In the genomic region with DNA sequence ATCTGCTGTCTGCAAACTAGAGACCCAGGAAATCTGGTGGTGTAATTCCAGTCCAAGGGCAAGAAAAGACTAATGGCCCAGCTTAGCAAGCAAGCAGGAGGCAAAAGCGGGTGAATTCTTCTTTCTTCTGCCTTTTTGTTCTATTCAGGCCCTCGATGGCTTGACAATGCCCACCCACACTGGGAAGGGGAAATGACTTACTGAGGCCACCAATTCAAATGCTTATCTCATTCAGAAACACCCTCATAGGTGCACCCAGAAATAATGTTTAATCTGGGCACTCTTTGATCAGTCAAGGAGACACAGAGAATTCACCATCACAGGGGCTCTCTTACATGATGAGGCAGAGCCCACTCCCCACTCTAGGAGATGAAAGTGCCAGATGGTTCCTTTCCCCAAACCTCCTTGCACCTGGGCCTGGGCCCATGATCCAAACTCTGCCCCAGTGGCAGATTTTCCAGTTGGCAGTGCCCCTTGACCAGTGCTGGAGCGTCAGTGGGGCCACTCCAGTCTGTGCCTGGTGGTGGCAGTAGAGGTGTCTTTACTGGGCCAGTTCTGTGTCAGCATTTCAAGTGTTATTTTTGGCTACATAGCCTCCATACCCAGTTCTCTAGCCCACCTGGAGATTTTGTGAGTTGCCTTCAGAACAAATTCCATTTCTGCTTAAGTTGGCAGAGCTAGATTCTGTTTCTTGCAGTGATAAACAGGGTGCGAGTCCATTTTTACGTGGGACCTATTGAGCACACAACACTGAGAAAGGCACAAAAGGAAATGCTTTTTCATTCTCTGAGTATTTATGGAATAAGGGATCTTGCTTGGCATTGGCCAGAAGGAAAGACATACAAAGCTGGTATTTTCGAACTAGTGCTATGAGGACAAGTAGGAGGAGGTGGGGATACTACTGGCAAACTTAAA, we compare ENCODE assay signal across 1 cellular context.
TF ChIP-seq lines count a peak whose summit lies in the region.

No MANE protein-coding gene starts in this region.

TF ChIP-seq in SK-N-SH treated with all-trans-retinoic acid at 6 μM for 48 hours, 23 proteins besides CTCF, POLR2A, EP300 and RAD21 (continued from another document):
- TF ChIP-seq, protein P1, sequence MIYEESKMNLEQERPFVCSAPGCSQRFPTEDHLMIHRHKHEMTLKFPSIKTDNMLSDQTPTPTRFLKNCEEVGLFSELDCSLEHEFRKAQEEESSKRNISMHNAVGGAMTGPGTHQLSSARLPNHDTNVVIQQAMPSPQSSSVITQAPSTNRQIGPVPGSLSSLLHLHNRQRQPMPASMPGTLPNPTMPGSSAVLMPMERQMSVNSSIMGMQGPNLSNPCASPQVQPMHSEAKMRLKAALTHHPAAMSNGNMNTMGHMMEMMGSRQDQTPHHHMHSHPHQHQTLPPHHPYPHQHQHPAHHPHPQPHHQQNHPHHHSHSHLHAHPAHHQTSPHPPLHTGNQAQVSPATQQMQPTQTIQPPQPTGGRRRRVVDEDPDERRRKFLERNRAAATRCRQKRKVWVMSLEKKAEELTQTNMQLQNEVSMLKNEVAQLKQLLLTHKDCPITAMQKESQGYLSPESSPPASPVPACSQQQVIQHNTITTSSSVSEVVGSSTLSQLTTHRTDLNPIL (CRISPR knock-in tag; IDR thresholded peaks at IDR 0.05; ENCODE audit: low read depth) = no peak
- no peak for TF ChIP-seq CSDC2 (CRISPR knock-in tag; IDR thresholded peaks at IDR 0.05)
- TF ChIP-seq ZFP30 (CRISPR knock-in tag; IDR thresholded peaks at IDR 0.05) = no peak
- no peak for TF ChIP-seq ZNF8 (CRISPR knock-in tag; IDR thresholded peaks at IDR 0.05)
- TF ChIP-seq GLIS3 (CRISPR knock-in tag; IDR thresholded peaks at IDR 0.05) = no peak
- TF ChIP-seq ZNF565 (CRISPR knock-in tag; conservative IDR thresholded peaks at IDR 0.05; ENCODE audit: low read depth) = no peak
